Comparison of ENCODE assay signal across 1 cellular context in the genomic region with DNA sequence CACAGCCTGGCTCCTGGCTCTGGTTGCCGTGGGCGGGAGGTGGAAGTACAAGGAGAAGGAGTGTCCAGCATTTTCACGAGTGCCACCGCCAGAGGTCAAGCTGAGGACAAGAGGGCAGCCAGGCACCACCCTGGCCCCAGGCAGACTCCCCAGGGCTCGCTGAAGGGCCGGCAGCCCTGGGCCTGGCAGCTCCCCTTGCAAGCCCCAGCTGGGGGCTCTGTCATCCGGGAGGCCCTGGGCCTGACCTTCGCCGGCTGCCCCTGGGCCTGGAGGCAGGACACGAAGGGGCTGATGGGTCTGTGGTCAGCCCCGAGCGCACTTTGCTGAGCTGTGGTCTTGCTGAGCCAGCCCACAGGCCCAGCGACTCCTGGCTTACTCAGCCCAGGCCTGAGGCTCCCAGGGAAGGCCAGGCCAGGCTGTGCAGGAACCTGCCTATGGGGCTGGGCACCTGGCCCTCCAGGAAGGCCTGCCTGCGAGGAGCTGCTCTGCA.
TF ChIP-seq lines count a peak whose summit lies in the region.

No MANE protein-coding gene starts in this region.

TF ChIP-seq in HepG2, 621 proteins besides CTCF, POLR2A, EP300 and RAD21 (continued from another document and continues in another):
- TF ChIP-seq, protein P1, sequence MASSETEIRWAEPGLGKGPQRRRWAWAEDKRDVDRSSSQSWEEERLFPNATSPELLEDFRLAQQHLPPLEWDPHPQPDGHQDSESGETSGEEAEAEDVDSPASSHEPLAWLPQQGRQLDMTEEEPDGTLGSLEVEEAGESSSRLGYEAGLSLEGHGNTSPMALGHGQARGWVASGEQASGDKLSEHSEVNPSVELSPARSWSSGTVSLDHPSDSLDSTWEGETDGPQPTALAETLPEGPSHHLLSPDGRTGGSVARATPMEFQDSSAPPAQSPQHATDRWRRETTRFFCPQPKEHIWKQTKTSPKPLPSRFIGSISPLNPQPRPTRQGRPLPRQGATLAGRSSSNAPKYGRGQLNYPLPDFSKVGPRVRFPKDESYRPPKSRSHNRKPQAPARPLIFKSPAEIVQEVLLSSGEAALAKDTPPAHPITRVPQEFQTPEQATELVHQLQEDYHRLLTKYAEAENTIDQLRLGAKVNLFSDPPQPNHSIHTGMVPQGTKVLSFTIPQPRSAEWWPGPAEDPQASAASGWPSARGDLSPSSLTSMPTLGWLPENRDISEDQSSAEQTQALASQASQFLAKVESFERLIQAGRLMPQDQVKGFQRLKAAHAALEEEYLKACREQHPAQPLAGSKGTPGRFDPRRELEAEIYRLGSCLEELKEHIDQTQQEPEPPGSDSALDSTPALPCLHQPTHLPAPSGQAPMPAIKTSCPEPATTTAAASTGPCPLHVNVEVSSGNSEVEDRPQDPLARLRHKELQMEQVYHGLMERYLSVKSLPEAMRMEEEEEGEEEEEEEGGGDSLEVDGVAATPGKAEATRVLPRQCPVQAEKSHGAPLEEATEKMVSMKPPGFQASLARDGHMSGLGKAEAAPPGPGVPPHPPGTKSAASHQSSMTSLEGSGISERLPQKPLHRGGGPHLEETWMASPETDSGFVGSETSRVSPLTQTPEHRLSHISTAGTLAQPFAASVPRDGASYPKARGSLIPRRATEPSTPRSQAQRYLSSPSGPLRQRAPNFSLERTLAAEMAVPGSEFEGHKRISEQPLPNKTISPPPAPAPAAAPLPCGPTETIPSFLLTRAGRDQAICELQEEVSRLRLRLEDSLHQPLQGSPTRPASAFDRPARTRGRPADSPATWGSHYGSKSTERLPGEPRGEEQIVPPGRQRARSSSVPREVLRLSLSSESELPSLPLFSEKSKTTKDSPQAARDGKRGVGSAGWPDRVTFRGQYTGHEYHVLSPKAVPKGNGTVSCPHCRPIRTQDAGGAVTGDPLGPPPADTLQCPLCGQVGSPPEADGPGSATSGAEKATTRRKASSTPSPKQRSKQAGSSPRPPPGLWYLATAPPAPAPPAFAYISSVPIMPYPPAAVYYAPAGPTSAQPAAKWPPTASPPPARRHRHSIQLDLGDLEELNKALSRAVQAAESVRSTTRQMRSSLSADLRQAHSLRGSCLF (CRISPR knock-in tag; IDR thresholded peaks at IDR 0.05; ENCODE audit: borderline replicate concordance), result no peak
- no peak for TF ChIP-seq GFI1 (CRISPR knock-in tag; IDR thresholded peaks at IDR 0.05; ENCODE audit: borderline replicate concordance)
- no peak for TF ChIP-seq ZNF616 (CRISPR knock-in tag; IDR thresholded peaks at IDR 0.05; ENCODE audit: low read depth)
- 0 out of 2 replicates have a peak, but pooled peaks have one; percentile 64 for TF ChIP-seq SMAD1 (CRISPR knock-in tag; IDR thresholded peaks at IDR 0.05; ENCODE audit: borderline replicate concordance, low read depth)
- no peak for TF ChIP-seq NBN (conservative IDR thresholded peaks at IDR 0.05)
- no peak for TF ChIP-seq ZNF121 (CRISPR knock-in tag; IDR thresholded peaks at IDR 0.05)
- no peak for TF ChIP-seq HNRNPLL (IDR thresholded peaks at IDR 0.05; ENCODE audit: low read depth, low read length, poor library complexity, severe bottlenecking)
- no peak for TF ChIP-seq ZNF562 (CRISPR knock-in tag; IDR thresholded peaks at IDR 0.05; ENCODE audit: borderline replicate concordance)
- peak; percentile 4; the same call in 1 of the 2 replicates for TF ChIP-seq REL (CRISPR knock-in tag; conservative IDR thresholded peaks at IDR 0.05)
- no peak for TF ChIP-seq CBX5 (CRISPR knock-in tag; IDR thresholded peaks at IDR 0.05; ENCODE audit: borderline replicate concordance)
- TF ChIP-seq ZNF781 (CRISPR knock-in tag; IDR thresholded peaks at IDR 0.05; ENCODE audit: borderline replicate concordance, not compliant biosample characterization), result no peak
- TF ChIP-seq SRSF4 (IDR thresholded peaks at IDR 0.05; ENCODE audit: low read depth, low read length, poor library complexity, severe bottlenecking), result no peak
- TF ChIP-seq CBX1 (IDR thresholded peaks at IDR 0.05; ENCODE audit: low read depth), result no peak
- TF ChIP-seq, protein P2, sequence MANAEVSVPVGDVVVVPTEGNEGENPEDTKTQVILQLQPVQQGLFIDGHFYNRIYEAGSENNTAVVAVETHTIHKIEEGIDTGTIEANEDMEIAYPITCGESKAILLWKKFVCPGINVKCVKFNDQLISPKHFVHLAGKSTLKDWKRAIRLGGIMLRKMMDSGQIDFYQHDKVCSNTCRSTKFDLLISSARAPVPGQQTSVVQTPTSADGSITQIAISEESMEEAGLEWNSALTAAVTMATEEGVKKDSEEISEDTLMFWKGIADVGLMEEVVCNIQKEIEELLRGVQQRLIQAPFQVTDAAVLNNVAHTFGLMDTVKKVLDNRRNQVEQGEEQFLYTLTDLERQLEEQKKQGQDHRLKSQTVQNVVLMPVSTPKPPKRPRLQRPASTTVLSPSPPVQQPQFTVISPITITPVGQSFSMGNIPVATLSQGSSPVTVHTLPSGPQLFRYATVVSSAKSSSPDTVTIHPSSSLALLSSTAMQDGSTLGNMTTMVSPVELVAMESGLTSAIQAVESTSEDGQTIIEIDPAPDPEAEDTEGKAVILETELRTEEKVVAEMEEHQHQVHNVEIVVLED (CRISPR knock-in tag; IDR thresholded peaks at IDR 0.05; ENCODE audit: borderline replicate concordance), result no peak
- TF ChIP-seq ZNF740 (CRISPR knock-in tag; IDR thresholded peaks at IDR 0.05), result no peak
- TF ChIP-seq KLF13 (CRISPR knock-in tag; IDR thresholded peaks at IDR 0.05), result no peak
- no peak for TF ChIP-seq NFKBIZ (CRISPR knock-in tag; IDR thresholded peaks at IDR 0.05)
- TF ChIP-seq, protein P3, sequence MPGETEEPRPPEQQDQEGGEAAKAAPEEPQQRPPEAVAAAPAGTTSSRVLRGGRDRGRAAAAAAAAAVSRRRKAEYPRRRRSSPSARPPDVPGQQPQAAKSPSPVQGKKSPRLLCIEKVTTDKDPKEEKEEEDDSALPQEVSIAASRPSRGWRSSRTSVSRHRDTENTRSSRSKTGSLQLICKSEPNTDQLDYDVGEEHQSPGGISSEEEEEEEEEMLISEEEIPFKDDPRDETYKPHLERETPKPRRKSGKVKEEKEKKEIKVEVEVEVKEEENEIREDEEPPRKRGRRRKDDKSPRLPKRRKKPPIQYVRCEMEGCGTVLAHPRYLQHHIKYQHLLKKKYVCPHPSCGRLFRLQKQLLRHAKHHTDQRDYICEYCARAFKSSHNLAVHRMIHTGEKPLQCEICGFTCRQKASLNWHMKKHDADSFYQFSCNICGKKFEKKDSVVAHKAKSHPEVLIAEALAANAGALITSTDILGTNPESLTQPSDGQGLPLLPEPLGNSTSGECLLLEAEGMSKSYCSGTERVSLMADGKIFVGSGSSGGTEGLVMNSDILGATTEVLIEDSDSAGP (CRISPR knock-in tag; IDR thresholded peaks at IDR 0.05; ENCODE audit: borderline replicate concordance), result 0 out of 2 replicates have a peak, but pooled peaks have one; percentile 6
- TF ChIP-seq JARID2 (CRISPR knock-in tag; IDR thresholded peaks at IDR 0.05; ENCODE audit: insufficient replicate concordance), result no peak
- TF ChIP-seq SRF (IDR thresholded peaks at IDR 0.05; ENCODE audit: low read depth, low read length), result no peak
- TF ChIP-seq ETV5 (CRISPR knock-in tag; IDR thresholded peaks at IDR 0.05; ENCODE audit: borderline replicate concordance), result no peak
- TF ChIP-seq ZGPAT (CRISPR knock-in tag; IDR thresholded peaks at IDR 0.05), result no peak
- TF ChIP-seq HIC2 (CRISPR knock-in tag; IDR thresholded peaks at IDR 0.05; ENCODE audit: low read depth), result no peak
- 0 out of 2 replicates have a peak, but pooled peaks have one; percentile 27 for TF ChIP-seq ATF7-NPFF (CRISPR knock-in tag; IDR thresholded peaks at IDR 0.05; ENCODE audit: low read depth)
- TF ChIP-seq, protein P4, sequence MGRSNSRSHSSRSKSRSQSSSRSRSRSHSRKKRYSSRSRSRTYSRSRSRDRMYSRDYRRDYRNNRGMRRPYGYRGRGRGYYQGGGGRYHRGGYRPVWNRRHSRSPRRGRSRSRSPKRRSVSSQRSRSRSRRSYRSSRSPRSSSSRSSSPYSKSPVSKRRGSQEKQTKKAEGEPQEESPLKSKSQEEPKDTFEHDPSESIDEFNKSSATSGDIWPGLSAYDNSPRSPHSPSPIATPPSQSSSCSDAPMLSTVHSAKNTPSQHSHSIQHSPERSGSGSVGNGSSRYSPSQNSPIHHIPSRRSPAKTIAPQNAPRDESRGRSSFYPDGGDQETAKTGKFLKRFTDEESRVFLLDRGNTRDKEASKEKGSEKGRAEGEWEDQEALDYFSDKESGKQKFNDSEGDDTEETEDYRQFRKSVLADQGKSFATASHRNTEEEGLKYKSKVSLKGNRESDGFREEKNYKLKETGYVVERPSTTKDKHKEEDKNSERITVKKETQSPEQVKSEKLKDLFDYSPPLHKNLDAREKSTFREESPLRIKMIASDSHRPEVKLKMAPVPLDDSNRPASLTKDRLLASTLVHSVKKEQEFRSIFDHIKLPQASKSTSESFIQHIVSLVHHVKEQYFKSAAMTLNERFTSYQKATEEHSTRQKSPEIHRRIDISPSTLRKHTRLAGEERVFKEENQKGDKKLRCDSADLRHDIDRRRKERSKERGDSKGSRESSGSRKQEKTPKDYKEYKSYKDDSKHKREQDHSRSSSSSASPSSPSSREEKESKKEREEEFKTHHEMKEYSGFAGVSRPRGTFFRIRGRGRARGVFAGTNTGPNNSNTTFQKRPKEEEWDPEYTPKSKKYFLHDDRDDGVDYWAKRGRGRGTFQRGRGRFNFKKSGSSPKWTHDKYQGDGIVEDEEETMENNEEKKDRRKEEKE (IDR thresholded peaks at IDR 0.05), result no peak
- TF ChIP-seq ZMAT3 (CRISPR knock-in tag; conservative IDR thresholded peaks at IDR 0.05), result no peak
- TF ChIP-seq DRAP1 (CRISPR knock-in tag; IDR thresholded peaks at IDR 0.05), result no peak
- TF ChIP-seq FOSL2 (CRISPR knock-in tag; IDR thresholded peaks at IDR 0.05), result no peak
- TF ChIP-seq ATF6 (CRISPR knock-in tag; conservative IDR thresholded peaks at IDR 0.05), result no peak
- no peak for TF ChIP-seq ZBTB2 (CRISPR knock-in tag; IDR thresholded peaks at IDR 0.05; ENCODE audit: low read depth)
- TF ChIP-seq NR2F1 (CRISPR knock-in tag; IDR thresholded peaks at IDR 0.05), result no peak
- TF ChIP-seq, protein P5, sequence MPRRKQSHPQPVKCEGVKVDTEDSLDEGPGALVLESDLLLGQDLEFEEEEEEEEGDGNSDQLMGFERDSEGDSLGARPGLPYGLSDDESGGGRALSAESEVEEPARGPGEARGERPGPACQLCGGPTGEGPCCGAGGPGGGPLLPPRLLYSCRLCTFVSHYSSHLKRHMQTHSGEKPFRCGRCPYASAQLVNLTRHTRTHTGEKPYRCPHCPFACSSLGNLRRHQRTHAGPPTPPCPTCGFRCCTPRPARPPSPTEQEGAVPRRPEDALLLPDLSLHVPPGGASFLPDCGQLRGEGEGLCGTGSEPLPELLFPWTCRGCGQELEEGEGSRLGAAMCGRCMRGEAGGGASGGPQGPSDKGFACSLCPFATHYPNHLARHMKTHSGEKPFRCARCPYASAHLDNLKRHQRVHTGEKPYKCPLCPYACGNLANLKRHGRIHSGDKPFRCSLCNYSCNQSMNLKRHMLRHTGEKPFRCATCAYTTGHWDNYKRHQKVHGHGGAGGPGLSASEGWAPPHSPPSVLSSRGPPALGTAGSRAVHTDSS (CRISPR knock-in tag; conservative IDR thresholded peaks at IDR 0.05), result no peak
- no peak for TF ChIP-seq ZNF777 (CRISPR knock-in tag; IDR thresholded peaks at IDR 0.05)
- no peak for TF ChIP-seq MAFG (CRISPR knock-in tag; IDR thresholded peaks at IDR 0.05)
